In the genomic region with DNA sequence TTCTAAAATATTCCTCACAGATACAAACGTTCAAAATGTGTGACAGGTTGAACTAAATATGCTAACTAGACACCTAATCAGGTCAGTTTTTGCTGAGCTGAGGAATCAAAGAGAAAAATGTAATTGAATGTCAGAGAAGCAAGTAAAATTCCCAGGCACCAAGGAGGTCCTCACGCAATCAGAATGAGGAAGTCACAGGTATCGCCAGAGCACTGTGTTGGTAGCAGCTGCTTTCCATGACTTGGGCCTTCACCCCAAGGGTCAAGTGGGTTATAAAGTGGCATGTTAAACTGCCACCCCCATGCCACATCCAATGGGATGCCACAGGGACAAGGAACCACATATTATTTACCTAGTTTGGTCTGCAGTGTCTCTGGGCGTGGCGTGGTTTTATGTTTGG, we compare ENCODE assay signal across 25 cellular contexts.
"Had no signal": no experiment of that assay in that cellular context is flagged by ENCODE, and none has a peak within 500 bp of the region (broad histone marks: within the 10 kb centered on the region; RNA-seq: fewer than 3 reads in every experiment).

No MANE protein-coding gene starts in this region.

- H2AFZ ChIP-seq: neural progenitor cell had no signal

- H3K27ac Mint-ChIP-seq: naive thymus-derived CD4-positive, alpha-beta T cell; nephron; neural progenitor cell; stimulated activated effector memory CD8-positive, alpha-beta T cell treated with anti-CD3 and anti-CD28 coated beads, Interleukin-12 subunit alpha, Interleukin-12 subunit beta, amount 100 ng/mL, for 72 hours; stimulated activated naive CD8-positive, alpha-beta T cell treated with anti-CD3 and anti-CD28 coated beads, Interleukin-15, Interleukin-2, amounts not matched to agents 100 ng/mL and 50 ng/mL, for 24 hours had no signal

- H3K27me3 ChIP-seq: neural progenitor cell, pancreas, sigmoid colon, spleen, suprapubic skin, tibial artery, upper lobe of right lung had no signal

- H3K4me1 ChIP-seq: left ventricle myocardium inferior, pancreas, prostate gland, sigmoid colon, spleen, suprapubic skin, tibial artery, upper lobe of right lung had no signal

- H3K27ac ChIP-seq: left ventricle myocardium inferior, neural progenitor cell, pancreas, prostate gland, sigmoid colon, spleen, suprapubic skin, thoracic aorta, tibial artery, upper lobe of right lung had no signal

- H3K9ac ChIP-seq: neural progenitor cell had no signal

- H3K4me3 ChIP-seq: left ventricle myocardium inferior, lung, mucosa of descending colon, neural progenitor cell, pancreas, prostate gland, sigmoid colon, spleen, suprapubic skin, thoracic aorta, tibial artery, upper lobe of right lung had no signal

- H3K4me1 Mint-ChIP-seq: stimulated activated effector memory CD8-positive, alpha-beta T cell treated with anti-CD3 and anti-CD28 coated beads, Interleukin-12 subunit alpha, Interleukin-12 subunit beta, amount 100 ng/mL, for 72 hours had no signal

- DNase-seq: islet precursor cell; left ventricle myocardium inferior; midbrain; mucosa of descending colon; naive thymus-derived CD4-positive, alpha-beta T cell; pancreas; posterior cingulate gyrus; retina; right cardiac atrium; sigmoid colon; small intestine; spleen; stimulated activated CD4-positive, alpha-beta T cell treated with anti-CD3 and anti-CD28 coated beads, Interleukin-4, amount 100 ng/mL, for 24 hours; stimulated activated naive CD4-positive, alpha-beta T cell; tibial artery; trophoblast cell; upper lobe of right lung had no signal

- H3K4me2 ChIP-seq: neural progenitor cell had no signal

- H3K9me3 Mint-ChIP-seq: nephron; neural progenitor cell; stimulated activated effector memory CD8-positive, alpha-beta T cell treated with anti-CD3 and anti-CD28 coated beads, Interleukin-12 subunit alpha, Interleukin-12 subunit beta, amount 100 ng/mL, for 72 hours; stimulated activated naive CD8-positive, alpha-beta T cell treated with anti-CD3 and anti-CD28 coated beads, Interleukin-15, Interleukin-2, amounts not matched to agents 100 ng/mL and 50 ng/mL, for 24 hours had no signal

- ATAC-seq: mucosa of descending colon; naive thymus-derived CD4-positive, alpha-beta T cell; pancreas; right cardiac atrium; stimulated activated effector memory CD8-positive, alpha-beta T cell treated with anti-CD3 and anti-CD28 coated beads, Interleukin-12 subunit alpha, Interleukin-12 subunit beta, amount 100 ng/mL, for 72 hours; upper lobe of right lung had no signal

- H3K36me3 ChIP-seq: left ventricle myocardium inferior, neural progenitor cell, pancreas, prostate gland, spleen, suprapubic skin had no signal

- H3K9me3 ChIP-seq: left ventricle myocardium inferior, mucosa of descending colon, pancreas, prostate gland, sigmoid colon, spleen, suprapubic skin, thoracic aorta, tibial artery, upper lobe of right lung had no signal

- H3K36me3 Mint-ChIP-seq: neural progenitor cell; stimulated activated effector memory CD8-positive, alpha-beta T cell treated with anti-CD3 and anti-CD28 coated beads, Interleukin-12 subunit alpha, Interleukin-12 subunit beta, amount 100 ng/mL, for 72 hours had no signal

- H3K4me3 Mint-ChIP-seq: naive thymus-derived CD4-positive, alpha-beta T cell; nephron; neural progenitor cell; stimulated activated effector memory CD8-positive, alpha-beta T cell treated with anti-CD3 and anti-CD28 coated beads, Interleukin-12 subunit alpha, Interleukin-12 subunit beta, amount 100 ng/mL, for 72 hours; stimulated activated naive CD8-positive, alpha-beta T cell treated with anti-CD3 and anti-CD28 coated beads, Interleukin-15, Interleukin-2, amounts not matched to agents 100 ng/mL and 50 ng/mL, for 24 hours had no signal
